ENCODE assay signal across 8 cellular contexts in genomic region chr12:132711169-132711843, GRCh38. TPM values are rescaled to one million over a fixed set of nuclear protein-coding genes. Genes with fewer than 3 reads are reported as not detected.
A peak's percentile ranks its signal among the peaks of the same experiment; 100 is the strongest.
DNase-seq lines count a peak whose midpoint lies in the region; ATAC-seq, FAIRE-seq and TF ChIP-seq lines count a peak whose summit lies in the region.

No MANE protein-coding gene starts in this region.

- no peaks in the 10 kb centered on the region for H3K9me3 ChIP-seq in endothelial cell of umbilical vein (replicated peaks; ENCODE audit: control insufficient read depth, insufficient read depth, low read length)

- dilution Hi-C loops in endothelial cell of umbilical vein (cut with MboI; ENCODE audit: extremely low pct_ligation_motif_present, low sequenced_read_pairs) = no loop called here

- TF ChIP-seq POLR2A in endothelial cell of umbilical vein (IDR thresholded peaks at IDR 0.05; ENCODE audit: low read depth, low read length) = no peak

- peak overlapping the region; percentile 75 for H3K4me3 Mint-ChIP-seq in activated CD4-positive, alpha-beta T cell treated with anti-CD3 and anti-CD28 coated beads for 36 hours
- H3K4me3 Mint-ChIP-seq in T-helper 2 cell treated with Interferon-gamma antibody and Interleukin-4, amounts not matched to agents 5 μg/mL and 100 μg/mL, for 36 hours = peak overlapping the region; percentile 85
- H3K4me3 Mint-ChIP-seq in nephron = peak overlapping the region; percentile 79 to 82 (median 81)

- peaks cover 5% of the 10 kb centered on the region for H3K4me1 ChIP-seq in endothelial cell of umbilical vein (ENCODE audit: control insufficient read depth, extremely low read depth, insufficient read depth, low read length)

- H4K20me1 ChIP-seq in endothelial cell of umbilical vein (replicated peaks; ENCODE audit: control insufficient read depth, extremely low read depth, insufficient read depth, low read length) = no peaks in the 10 kb centered on the region

- no peaks in the 10 kb centered on the region for H3K27me3 Mint-ChIP-seq in activated CD4-positive, alpha-beta T cell treated with anti-CD3 and anti-CD28 coated beads for 36 hours
- no peaks in the 10 kb centered on the region for H3K27me3 Mint-ChIP-seq in T-helper 2 cell treated with Interferon-gamma antibody and Interleukin-4, amounts not matched to agents 5 μg/mL and 100 μg/mL, for 36 hours (ENCODE audit: low read depth)
- H3K27me3 Mint-ChIP-seq in nephron (ENCODE audit: low read depth) = no peaks in the 10 kb centered on the region

- H3K27me3 ChIP-seq in endothelial cell of umbilical vein (ENCODE audit: control insufficient read depth in 2 of 2, insufficient read depth in 2 of 2, low read length in 2 of 2) = no peaks in the 10 kb centered on the region

- peak; percentile 73 for FAIRE-seq in endothelial cell of umbilical vein (lab: Jason Lieb, UNC)

- H3K27ac Mint-ChIP-seq in activated CD4-positive, alpha-beta T cell treated with anti-CD3 and anti-CD28 coated beads for 36 hours = no peak overlapping the region
- peak overlapping the region; percentile 49 for H3K27ac Mint-ChIP-seq in T-helper 2 cell treated with Interferon-gamma antibody and Interleukin-4, amounts not matched to agents 5 μg/mL and 100 μg/mL, for 36 hours
- H3K27ac Mint-ChIP-seq in nephron = no peak overlapping the region

- no peak for TF ChIP-seq CTCF in endothelial cell of umbilical vein (IDR thresholded peaks at IDR 0.05; ENCODE audit: extremely low read depth in 1 of 2, insufficient read depth in 1 of 2, low read depth in 1 of 2, low read length in 2 of 2)
- TF ChIP-seq CTCF in nephron (IDR thresholded peaks at IDR 0.05; ENCODE audit: unreplicated experiment in 3 of 3) = no peak

- peak overlapping the region; percentile 58 for H3K9ac ChIP-seq in endothelial cell of umbilical vein (replicated peaks; ENCODE audit: extremely low read depth, insufficient read depth, low read length)

- peak overlapping the region; percentile 86 for H2AFZ ChIP-seq in endothelial cell of umbilical vein (ENCODE audit: low read depth, low read length)

- DNase-seq in activated CD4-positive, alpha-beta T cell treated with anti-CD3 and anti-CD28 coated beads for 36 hours = peak; percentile 51
- DNase-seq in activated CD4-positive, alpha-beta T cell treated with anti-CD3 and anti-CD28 coated beads for 1 hour = no peak
- peak; percentile 22 for DNase-seq in T-helper 2 cell treated with Interferon-gamma antibody and Interleukin-4, amounts not matched to agents 5 μg/mL and 100 μg/mL, for 36 hours (ENCODE audit: low spot score)
- DNase-seq in endothelial cell of umbilical vein (ENCODE audit: low read depth, low spot score) = peak; percentile 40
- DNase-seq in occipital lobe (lab: John Stamatoyannopoulos, UW) = no peak
- no peak for DNase-seq in NCI-H82 treated with DMSO at 0.1 percent for 48 hours (lab: John Stamatoyannopoulos, UW; ENCODE audit: unreplicated experiment)

- CTCF ChIA-PET in activated CD4-positive, alpha-beta T cell treated with anti-CD3 and anti-CD28 coated beads for 36 hours (lab: Charles Lee) = interaction anchor here (0.6 kb wide), 1 partner anchor 172 kb away, joined by 3 read pairs; no protein-coding TSS in a partner anchor
- CTCF ChIA-PET in endothelial cell of umbilical vein (lab: Charles Lee) = no interaction called here

- BruUV-seq in endothelial cell of umbilical vein (replicated peaks; lab: Mats Ljungman, UMichigan) = no TSS peak

- H3K4me2 ChIP-seq in endothelial cell of umbilical vein (ENCODE audit: insufficient read depth, low read length) = peak overlapping the region; percentile 89

- H3K27ac ChIP-seq in endothelial cell of umbilical vein (ENCODE audit: insufficient read depth, low read depth, low read length) = no peak overlapping the region

- intact Hi-C loops in activated CD4-positive, alpha-beta T cell treated with anti-CD3 and anti-CD28 coated beads for 36 hours (cut with DNase I, micrococcal nuclease) = loop anchor here in 1 of 2 experiments (10.0 kb wide), 1 partner anchor 567 kb away; the partner anchor contains the start of genes DDX51 and NOC4L
- intact Hi-C loops in endothelial cell of umbilical vein (cut with micrococcal nuclease) = loop anchor here (2.0 kb wide), 1 partner anchor 51 kb away; no protein-coding TSS in a partner anchor

- no peaks in the 10 kb centered on the region for H3K9me1 ChIP-seq in endothelial cell of umbilical vein (replicated peaks; ENCODE audit: control insufficient read depth, extremely low read depth, insufficient read depth, low read length)

- peaks cover 24% of the 10 kb centered on the region for H3K4me1 Mint-ChIP-seq in activated CD4-positive, alpha-beta T cell treated with anti-CD3 and anti-CD28 coated beads for 36 hours
- H3K4me1 Mint-ChIP-seq in T-helper 2 cell treated with Interferon-gamma antibody and Interleukin-4, amounts not matched to agents 5 μg/mL and 100 μg/mL, for 36 hours (ENCODE audit: low read depth) = peaks cover 18% of the 10 kb centered on the region
- peaks cover 9% of the 10 kb centered on the region for H3K4me1 Mint-ChIP-seq in nephron

- peaks cover 40% of the 10 kb centered on the region for H3K79me2 ChIP-seq in endothelial cell of umbilical vein (ENCODE audit: control insufficient read depth, insufficient read depth, low read length)

- H3K9me3 Mint-ChIP-seq in activated CD4-positive, alpha-beta T cell treated with anti-CD3 and anti-CD28 coated beads for 36 hours (ENCODE audit: low read depth) = peaks cover 14% of the 10 kb centered on the region
- no peaks in the 10 kb centered on the region for H3K9me3 Mint-ChIP-seq in T-helper 2 cell treated with Interferon-gamma antibody and Interleukin-4, amounts not matched to agents 5 μg/mL and 100 μg/mL, for 36 hours
- H3K9me3 Mint-ChIP-seq in nephron = no peaks in the 10 kb centered on the region

- POLR2A ChIA-PET in activated CD4-positive, alpha-beta T cell treated with anti-CD3 and anti-CD28 coated beads for 36 hours (lab: Charles Lee) = no interaction called here
- POLR2A ChIA-PET in endothelial cell of umbilical vein (lab: Charles Lee) = no interaction called here

- peaks cover 34% of the 10 kb centered on the region for H3K36me3 Mint-ChIP-seq in activated CD4-positive, alpha-beta T cell treated with anti-CD3 and anti-CD28 coated beads for 36 hours (ENCODE audit: low read depth)
- H3K36me3 Mint-ChIP-seq in T-helper 2 cell treated with Interferon-gamma antibody and Interleukin-4, amounts not matched to agents 5 μg/mL and 100 μg/mL, for 36 hours (ENCODE audit: low read depth) = peaks cover 14% of the 10 kb centered on the region
- peaks cover 18% of the 10 kb centered on the region for H3K36me3 Mint-ChIP-seq in nephron (ENCODE audit: low read depth)

- ATAC-seq in activated CD4-positive, alpha-beta T cell treated with anti-CD3 and anti-CD28 coated beads for 36 hours = peak; percentile 13
- peak; percentile 3 for ATAC-seq in HG03064 (IDR thresholded peaks at IDR 0.05; ENCODE audit: low read depth, unreplicated experiment)

- H3K36me3 ChIP-seq in endothelial cell of umbilical vein (ENCODE audit: control insufficient read depth in 2 of 2, extremely low read depth in 1 of 2, insufficient read depth in 2 of 2, low read length in 2 of 2) = peaks cover 0 to 7% of the 10 kb centered on the region in 2 experiments

- peak overlapping the region; percentile 75 to 97 (median 97) for H3K4me3 ChIP-seq in endothelial cell of umbilical vein (replicated peaks in 1 of 3; ENCODE audit: insufficient read depth in 1 of 3, low read depth in 1 of 3, low read length in 3 of 3)

RNA-seq across cellular contexts. Expression of gene PGAM5, which starts 0.7 kb away (rescaled TPM):
- total RNA-seq in activated CD4-positive, alpha-beta T cell treated with anti-CD3 and anti-CD28 coated beads for 36 hours = 10 to 100 TPM; 65.6 to 74.0 TPM
- total RNA-seq in endothelial cell of umbilical vein (45.7 and 52.8 TPM in 2 replicates), occipital lobe (32.3 TPM)
- 23.1 and 34.1 TPM in 2 replicates for polyA plus RNA-seq in endothelial cell of umbilical vein
- polyA plus RNA-seq in endothelial cell of umbilical vein (2011; cell fraction: cytosol; rRNA removed) = 25.6 and 29.1 TPM in 2 replicates
- 14.0 and 16.6 TPM in 2 replicates for polyA plus RNA-seq in endothelial cell of umbilical vein (2011; cell fraction: nucleus; rRNA removed)
- polyA plus RNA-seq in endothelial cell of umbilical vein (2012) = 35.6 and 43.2 TPM in 2 replicates
- 31.2 and 39.4 TPM in 2 replicates for polyA minus RNA-seq in endothelial cell of umbilical vein
- polyA minus RNA-seq in endothelial cell of umbilical vein (2011; cell fraction: cytosol; rRNA and poly(A)+ RNA removed) = 105 TPM
- 8.9 and 12.9 TPM in 2 replicates for polyA minus RNA-seq in endothelial cell of umbilical vein (2011; cell fraction: nucleus; rRNA and poly(A)+ RNA removed)

RNA-seq across cellular contexts. Expression of gene PXMP2, which starts 23.9 kb away (rescaled TPM):
- 10 to 100 TPM; 12.2 to 14.3 TPM for total RNA-seq in activated CD4-positive, alpha-beta T cell treated with anti-CD3 and anti-CD28 coated beads for 36 hours
- total RNA-seq in endothelial cell of umbilical vein (21.1 and 24.0 TPM in 2 replicates), occipital lobe (12.2 TPM)
- 31.5 and 32.8 TPM in 2 replicates for polyA plus RNA-seq in endothelial cell of umbilical vein
- polyA plus RNA-seq in endothelial cell of umbilical vein (2011; cell fraction: cytosol; rRNA removed) = 29.0 and 31.3 TPM in 2 replicates
- 13.7 and 16.7 TPM in 2 replicates for polyA plus RNA-seq in endothelial cell of umbilical vein (2011; cell fraction: nucleus; rRNA removed)
- 11.4 and 14.6 TPM in 2 replicates for polyA plus RNA-seq in endothelial cell of umbilical vein (2012)
- 11.7 and 17.2 TPM in 2 replicates for polyA minus RNA-seq in endothelial cell of umbilical vein
- polyA minus RNA-seq in endothelial cell of umbilical vein (2011; cell fraction: cytosol; rRNA and poly(A)+ RNA removed) = 16.0 TPM
- 3.8 and 7.3 TPM in 2 replicates for polyA minus RNA-seq in endothelial cell of umbilical vein (2011; cell fraction: nucleus; rRNA and poly(A)+ RNA removed)

RNA-seq across cellular contexts. Expression of gene POLE, which starts 24.2 kb away (rescaled TPM):
- total RNA-seq in activated CD4-positive, alpha-beta T cell treated with anti-CD3 and anti-CD28 coated beads for 36 hours = 100 to 1,000 TPM; 121 to 124 TPM
- total RNA-seq in endothelial cell of umbilical vein (73.7 and 82.7 TPM in 2 replicates), occipital lobe (36.5 TPM)
- 22.9 and 27.5 TPM in 2 replicates for polyA plus RNA-seq in endothelial cell of umbilical vein
- polyA plus RNA-seq in endothelial cell of umbilical vein (2011; cell fraction: cytosol; rRNA removed) = 18.0 and 19.2 TPM in 2 replicates
- 231 and 237 TPM in 2 replicates for polyA plus RNA-seq in endothelial cell of umbilical vein (2011; cell fraction: nucleus; rRNA removed)
- polyA plus RNA-seq in endothelial cell of umbilical vein (2012) = 21.6 and 30.3 TPM in 2 replicates
- 74.4 and 100 TPM in 2 replicates for polyA minus RNA-seq in endothelial cell of umbilical vein
- 61.0 TPM for polyA minus RNA-seq in endothelial cell of umbilical vein (2011; cell fraction: cytosol; rRNA and poly(A)+ RNA removed)
- 130 and 135 TPM in 2 replicates for polyA minus RNA-seq in endothelial cell of umbilical vein (2011; cell fraction: nucleus; rRNA and poly(A)+ RNA removed)

RNA-seq across cellular contexts. Expression of gene ANKLE2, which starts 50.3 kb away (rescaled TPM):
- total RNA-seq in activated CD4-positive, alpha-beta T cell treated with anti-CD3 and anti-CD28 coated beads for 36 hours = 100 to 1,000 TPM; 110 to 111 TPM
- 96.2 and 112 TPM in 2 replicates for total RNA-seq in endothelial cell of umbilical vein
- polyA plus RNA-seq in endothelial cell of umbilical vein = 72.9 and 75.8 TPM in 2 replicates
- polyA plus RNA-seq in endothelial cell of umbilical vein (2011; cell fraction: cytosol; rRNA removed) = 74.0 and 88.0 TPM in 2 replicates
- polyA plus RNA-seq in endothelial cell of umbilical vein (2011; cell fraction: nucleus; rRNA removed) = 493 and 502 TPM in 2 replicates
- 86.4 and 87.6 TPM in 2 replicates for polyA plus RNA-seq in endothelial cell of umbilical vein (2012)
- polyA minus RNA-seq in endothelial cell of umbilical vein = 300 and 319 TPM in 2 replicates
- 79.0 TPM for polyA minus RNA-seq in endothelial cell of umbilical vein (2011; cell fraction: cytosol; rRNA and poly(A)+ RNA removed)
- 164 and 238 TPM in 2 replicates for polyA minus RNA-seq in endothelial cell of umbilical vein (2011; cell fraction: nucleus; rRNA and poly(A)+ RNA removed)
- 46.2 TPM for total RNA-seq in occipital lobe

Comparison
In these comparisons a context has a peak if more than half of its experiments do, and no peak if none do; other contexts are left out.
1. DNase-seq: peak in activated CD4-positive, alpha-beta T cell treated with anti-CD3 and anti-CD28 coated beads for 36 hours (single experiment), T-helper 2 cell treated with Interferon-gamma antibody and Interleukin-4, amounts not matched to agents 5 μg/mL and 100 μg/mL, for 36 hours (single experiment) and endothelial cell of umbilical vein (single experiment); none in activated CD4-positive, alpha-beta T cell treated with anti-CD3 and anti-CD28 coated beads for 1 hour (single experiment), occipital lobe (single experiment) and NCI-H82 treated with DMSO at 0.1 percent for 48 hours (single experiment).
2. Peak in every context shown above with its lines, with median percentiles within 50 percentile points of each other: H3K4me3 Mint-ChIP-seq.